Comparison of ENCODE assay signal across 1 cellular context in the genomic region with DNA sequence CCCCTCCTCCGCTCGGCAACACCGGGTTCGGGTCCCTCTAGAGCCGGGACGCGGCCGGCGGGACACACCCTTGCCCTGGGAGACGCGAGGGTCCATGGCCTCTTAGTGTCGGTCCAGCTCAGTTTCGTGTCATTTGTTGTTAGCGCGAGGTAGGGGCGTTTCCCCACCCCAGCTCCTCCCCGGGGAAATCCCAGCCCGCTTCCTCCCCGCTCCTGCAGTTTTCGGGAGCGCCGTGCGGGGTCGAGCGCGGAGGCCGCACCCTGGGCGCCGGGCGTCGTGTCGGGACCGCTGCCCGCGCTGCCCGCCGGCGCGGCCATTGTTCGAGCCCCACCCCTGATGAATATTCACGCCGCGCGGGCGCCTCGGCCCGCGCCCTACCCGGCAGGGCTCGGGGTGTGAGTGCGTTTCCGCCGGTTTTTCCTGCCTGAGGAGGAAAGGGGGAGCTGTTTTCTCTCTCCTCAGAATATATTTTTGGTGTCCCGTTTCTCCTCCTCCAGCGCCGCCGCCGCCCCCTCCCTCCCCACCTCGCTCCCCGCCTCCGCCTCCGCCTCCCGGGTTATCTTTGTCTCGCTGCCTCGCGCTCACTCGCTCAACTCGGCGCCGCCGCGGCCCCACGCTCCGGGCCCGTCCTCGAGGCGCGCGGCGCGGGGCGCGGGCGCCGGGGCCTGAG.
A peak's percentile ranks its signal among the peaks of the same experiment; 100 is the strongest.
TF ChIP-seq lines count a peak whose summit lies in the region.

MAP4K4 (plus strand) TSS at position 584 of the 670 bp plus-strand sequence. CDS start 374 bp downstream, outside the sequence.

TF ChIP-seq in HepG2, 621 proteins besides CTCF, POLR2A, EP300 and RAD21 (continued from another document and continues in another):
- TF ChIP-seq ARNTL (CRISPR knock-in tag; IDR thresholded peaks at IDR 0.05) (no peak), ZNF577 (CRISPR knock-in tag; IDR thresholded peaks at IDR 0.05; ENCODE audit: borderline replicate concordance, low read depth) (no peak), ZBTB21 (CRISPR knock-in tag; IDR thresholded peaks at IDR 0.05) (no peak), ZNF747 (CRISPR knock-in tag; IDR thresholded peaks at IDR 0.05; ENCODE audit: borderline replicate concordance) (peak; percentile 82), ATF7-NPFF (CRISPR knock-in tag; IDR thresholded peaks at IDR 0.05; ENCODE audit: low read depth) (peak; percentile 90), GATAD1 (CRISPR knock-in tag; IDR thresholded peaks at IDR 0.05) (no peak), CHD2 (IDR thresholded peaks at IDR 0.05; ENCODE audit: low read depth, low read length) (no peak), ZMYM4 (CRISPR knock-in tag; IDR thresholded peaks at IDR 0.05) (peak; percentile 75; the same call in 1 of the 2 replicates), ZNF546 (CRISPR knock-in tag; conservative IDR thresholded peaks at IDR 0.05) (no peak), LRRFIP1 (CRISPR knock-in tag; conservative IDR thresholded peaks at IDR 0.05) (no peak), POGZ (CRISPR knock-in tag; IDR thresholded peaks at IDR 0.05) (peak; percentile 73; the same call in 1 of the 2 replicates), ZNF761 (CRISPR knock-in tag; conservative IDR thresholded peaks at IDR 0.05) (0 out of 2 replicates have a peak, but pooled peaks have one; percentile 16), TFDP1 (CRISPR knock-in tag; IDR thresholded peaks at IDR 0.05; ENCODE audit: borderline replicate concordance) (peak; percentile 94), KMT2B (CRISPR knock-in tag; IDR thresholded peaks at IDR 0.05) (peak; percentile 71), HDAC2 (CRISPR knock-in tag; IDR thresholded peaks at IDR 0.05) (peak; percentile 62), ZNF124 (CRISPR knock-in tag; IDR thresholded peaks at IDR 0.05) (0 out of 2 replicates have a peak, but pooled peaks have one; percentile 53), NFE2 (CRISPR knock-in tag; IDR thresholded peaks at IDR 0.05) (no peak), ZUFSP (CRISPR knock-in tag; IDR thresholded peaks at IDR 0.05; ENCODE audit: borderline replicate concordance) (no peak), HNRNPL (IDR thresholded peaks at IDR 0.05; ENCODE audit: low read depth, low read length) (0 out of 2 replicates have a peak, but pooled peaks have one; percentile 35), KDM5A (IDR thresholded peaks at IDR 0.05; ENCODE audit: borderline replicate concordance, low read length) (no peak), UBTF (CRISPR knock-in tag; IDR thresholded peaks at IDR 0.05) (peak; percentile 77), NFIC (IDR thresholded peaks at IDR 0.05; ENCODE audit: low read length) (no peak), HNRNPK (IDR thresholded peaks at IDR 0.05; ENCODE audit: low read depth, low read length, poor library complexity, severe bottlenecking) (peak; percentile 92), RCOR2 (CRISPR knock-in tag; IDR thresholded peaks at IDR 0.05) (no peak; the same call in 1 of the 2 replicates), ZNF224 (CRISPR knock-in tag; IDR thresholded peaks at IDR 0.05) (0 out of 2 replicates have a peak, but pooled peaks have one; percentile 35), ZNF550 (CRISPR knock-in tag; IDR thresholded peaks at IDR 0.05; ENCODE audit: borderline replicate concordance) (no peak), TOE1 (CRISPR knock-in tag; IDR thresholded peaks at IDR 0.05) (0 out of 2 replicates have a peak, but pooled peaks have one; percentile 38), SUZ12 (IDR thresholded peaks at IDR 0.05; ENCODE audit: low read depth, low read length) (no peak), ZNF672 (CRISPR knock-in tag; IDR thresholded peaks at IDR 0.05) (0 out of 2 replicates have a peak, but pooled peaks have one; percentile 33), ZNF326 (CRISPR knock-in tag; IDR thresholded peaks at IDR 0.05; ENCODE audit: borderline replicate concordance) (no peak), ZNF451 (CRISPR knock-in tag; IDR thresholded peaks at IDR 0.05) (peak; percentile 53; the same call in 1 of the 2 replicates), CBX5 (CRISPR knock-in tag; IDR thresholded peaks at IDR 0.05; ENCODE audit: borderline replicate concordance) (peak; percentile 14; the same call in 1 of the 2 replicates), MAZ (IDR thresholded peaks at IDR 0.05; ENCODE audit: borderline replicate concordance, low read depth, low read length) (no peak), MAZ (CRISPR knock-in tag; IDR thresholded peaks at IDR 0.05; ENCODE audit: low read depth) (peak; percentile 96)
- TF ChIP-seq, protein P1, sequence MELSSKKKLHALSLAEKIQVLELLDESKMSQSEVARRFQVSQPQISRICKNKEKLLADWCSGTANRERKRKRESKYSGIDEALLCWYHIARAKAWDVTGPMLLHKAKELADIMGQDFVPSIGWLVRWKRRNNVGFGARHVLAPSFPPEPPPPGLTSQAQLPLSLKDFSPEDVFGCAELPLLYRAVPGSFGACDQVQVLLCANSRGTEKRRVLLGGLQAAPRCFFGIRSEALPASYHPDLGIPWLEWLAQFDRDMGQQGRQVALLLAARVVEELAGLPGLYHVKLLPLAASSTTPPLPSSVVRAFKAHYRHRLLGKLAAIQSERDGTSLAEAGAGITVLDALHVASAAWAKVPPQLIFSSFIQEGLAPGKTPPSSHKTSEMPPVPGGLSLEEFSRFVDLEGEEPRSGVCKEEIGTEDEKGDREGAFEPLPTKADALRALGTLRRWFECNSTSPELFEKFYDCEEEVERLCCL (CRISPR knock-in tag; IDR thresholded peaks at IDR 0.05; ENCODE audit: borderline replicate concordance): no peak
- TF ChIP-seq, protein P2, sequence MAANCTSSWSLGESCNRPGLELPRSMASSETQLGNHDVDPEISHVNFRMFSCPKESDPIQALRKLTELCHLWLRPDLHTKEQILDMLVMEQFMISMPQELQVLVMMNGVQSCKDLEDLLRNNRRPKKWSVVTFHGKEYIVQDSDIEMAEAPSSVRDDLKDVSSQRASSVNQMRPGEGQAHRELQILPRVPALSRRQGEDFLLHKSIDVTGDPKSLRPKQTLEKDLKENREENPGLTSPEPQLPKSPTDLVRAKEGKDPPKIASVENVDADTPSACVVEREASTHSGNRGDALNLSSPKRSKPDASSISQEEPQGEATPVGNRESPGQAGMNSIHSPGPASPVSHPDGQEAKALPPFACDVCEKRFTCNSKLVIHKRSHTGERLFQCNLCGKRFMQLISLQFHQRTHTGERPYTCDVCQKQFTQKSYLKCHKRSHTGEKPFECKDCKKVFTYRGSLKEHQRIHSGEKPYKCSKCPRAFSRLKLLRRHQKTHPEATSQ (CRISPR knock-in tag; IDR thresholded peaks at IDR 0.05; ENCODE audit: borderline replicate concordance): 0 out of 2 replicates have a peak, but pooled peaks have one; percentile 61
- TF ChIP-seq, protein P3, sequence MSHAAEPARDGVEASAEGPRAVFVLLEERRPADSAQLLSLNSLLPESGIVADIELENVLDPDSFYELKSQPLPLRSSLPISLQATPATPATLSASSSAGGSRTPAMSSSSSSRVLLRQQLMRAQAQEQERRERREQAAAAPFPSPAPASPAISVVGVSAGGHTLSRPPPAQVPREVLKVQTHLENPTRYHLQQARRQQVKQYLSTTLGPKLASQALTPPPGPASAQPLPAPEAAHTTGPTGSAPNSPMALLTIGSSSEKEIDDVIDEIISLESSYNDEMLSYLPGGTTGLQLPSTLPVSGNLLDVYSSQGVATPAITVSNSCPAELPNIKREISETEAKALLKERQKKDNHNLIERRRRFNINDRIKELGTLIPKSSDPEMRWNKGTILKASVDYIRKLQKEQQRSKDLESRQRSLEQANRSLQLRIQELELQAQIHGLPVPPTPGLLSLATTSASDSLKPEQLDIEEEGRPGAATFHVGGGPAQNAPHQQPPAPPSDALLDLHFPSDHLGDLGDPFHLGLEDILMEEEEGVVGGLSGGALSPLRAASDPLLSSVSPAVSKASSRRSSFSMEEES (CRISPR knock-in tag; IDR thresholded peaks at IDR 0.05): peak; percentile 36; the same call in 1 of the 2 replicates
- TF ChIP-seq, protein P4, sequence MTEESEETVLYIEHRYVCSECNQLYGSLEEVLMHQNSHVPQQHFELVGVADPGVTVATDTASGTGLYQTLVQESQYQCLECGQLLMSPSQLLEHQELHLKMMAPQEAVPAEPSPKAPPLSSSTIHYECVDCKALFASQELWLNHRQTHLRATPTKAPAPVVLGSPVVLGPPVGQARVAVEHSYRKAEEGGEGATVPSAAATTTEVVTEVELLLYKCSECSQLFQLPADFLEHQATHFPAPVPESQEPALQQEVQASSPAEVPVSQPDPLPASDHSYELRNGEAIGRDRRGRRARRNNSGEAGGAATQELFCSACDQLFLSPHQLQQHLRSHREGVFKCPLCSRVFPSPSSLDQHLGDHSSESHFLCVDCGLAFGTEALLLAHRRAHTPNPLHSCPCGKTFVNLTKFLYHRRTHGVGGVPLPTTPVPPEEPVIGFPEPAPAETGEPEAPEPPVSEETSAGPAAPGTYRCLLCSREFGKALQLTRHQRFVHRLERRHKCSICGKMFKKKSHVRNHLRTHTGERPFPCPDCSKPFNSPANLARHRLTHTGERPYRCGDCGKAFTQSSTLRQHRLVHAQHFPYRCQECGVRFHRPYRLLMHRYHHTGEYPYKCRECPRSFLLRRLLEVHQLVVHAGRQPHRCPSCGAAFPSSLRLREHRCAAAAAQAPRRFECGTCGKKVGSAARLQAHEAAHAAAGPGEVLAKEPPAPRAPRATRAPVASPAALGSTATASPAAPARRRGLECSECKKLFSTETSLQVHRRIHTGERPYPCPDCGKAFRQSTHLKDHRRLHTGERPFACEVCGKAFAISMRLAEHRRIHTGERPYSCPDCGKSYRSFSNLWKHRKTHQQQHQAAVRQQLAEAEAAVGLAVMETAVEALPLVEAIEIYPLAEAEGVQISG (CRISPR knock-in tag; IDR thresholded peaks at IDR 0.05): peak; percentile 59
- TF ChIP-seq, protein P5, sequence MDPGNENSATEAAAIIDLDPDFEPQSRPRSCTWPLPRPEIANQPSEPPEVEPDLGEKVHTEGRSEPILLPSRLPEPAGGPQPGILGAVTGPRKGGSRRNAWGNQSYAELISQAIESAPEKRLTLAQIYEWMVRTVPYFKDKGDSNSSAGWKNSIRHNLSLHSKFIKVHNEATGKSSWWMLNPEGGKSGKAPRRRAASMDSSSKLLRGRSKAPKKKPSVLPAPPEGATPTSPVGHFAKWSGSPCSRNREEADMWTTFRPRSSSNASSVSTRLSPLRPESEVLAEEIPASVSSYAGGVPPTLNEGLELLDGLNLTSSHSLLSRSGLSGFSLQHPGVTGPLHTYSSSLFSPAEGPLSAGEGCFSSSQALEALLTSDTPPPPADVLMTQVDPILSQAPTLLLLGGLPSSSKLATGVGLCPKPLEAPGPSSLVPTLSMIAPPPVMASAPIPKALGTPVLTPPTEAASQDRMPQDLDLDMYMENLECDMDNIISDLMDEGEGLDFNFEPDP (CRISPR knock-in tag; conservative IDR thresholded peaks at IDR 0.05): 0 out of 2 replicates have a peak, but pooled peaks have one; percentile 68
